In genomic region chr6:317452-318144, GRCh38 we compare ENCODE assay signal across 1 cellular context.
TF ChIP-seq lines count a peak whose summit lies in the region.

No MANE protein-coding gene starts in this region.

TF ChIP-seq in GM12878, 131 proteins besides CTCF, POLR2A, EP300 and RAD21 (continued from another document):
- TF ChIP-seq, protein P1, sequence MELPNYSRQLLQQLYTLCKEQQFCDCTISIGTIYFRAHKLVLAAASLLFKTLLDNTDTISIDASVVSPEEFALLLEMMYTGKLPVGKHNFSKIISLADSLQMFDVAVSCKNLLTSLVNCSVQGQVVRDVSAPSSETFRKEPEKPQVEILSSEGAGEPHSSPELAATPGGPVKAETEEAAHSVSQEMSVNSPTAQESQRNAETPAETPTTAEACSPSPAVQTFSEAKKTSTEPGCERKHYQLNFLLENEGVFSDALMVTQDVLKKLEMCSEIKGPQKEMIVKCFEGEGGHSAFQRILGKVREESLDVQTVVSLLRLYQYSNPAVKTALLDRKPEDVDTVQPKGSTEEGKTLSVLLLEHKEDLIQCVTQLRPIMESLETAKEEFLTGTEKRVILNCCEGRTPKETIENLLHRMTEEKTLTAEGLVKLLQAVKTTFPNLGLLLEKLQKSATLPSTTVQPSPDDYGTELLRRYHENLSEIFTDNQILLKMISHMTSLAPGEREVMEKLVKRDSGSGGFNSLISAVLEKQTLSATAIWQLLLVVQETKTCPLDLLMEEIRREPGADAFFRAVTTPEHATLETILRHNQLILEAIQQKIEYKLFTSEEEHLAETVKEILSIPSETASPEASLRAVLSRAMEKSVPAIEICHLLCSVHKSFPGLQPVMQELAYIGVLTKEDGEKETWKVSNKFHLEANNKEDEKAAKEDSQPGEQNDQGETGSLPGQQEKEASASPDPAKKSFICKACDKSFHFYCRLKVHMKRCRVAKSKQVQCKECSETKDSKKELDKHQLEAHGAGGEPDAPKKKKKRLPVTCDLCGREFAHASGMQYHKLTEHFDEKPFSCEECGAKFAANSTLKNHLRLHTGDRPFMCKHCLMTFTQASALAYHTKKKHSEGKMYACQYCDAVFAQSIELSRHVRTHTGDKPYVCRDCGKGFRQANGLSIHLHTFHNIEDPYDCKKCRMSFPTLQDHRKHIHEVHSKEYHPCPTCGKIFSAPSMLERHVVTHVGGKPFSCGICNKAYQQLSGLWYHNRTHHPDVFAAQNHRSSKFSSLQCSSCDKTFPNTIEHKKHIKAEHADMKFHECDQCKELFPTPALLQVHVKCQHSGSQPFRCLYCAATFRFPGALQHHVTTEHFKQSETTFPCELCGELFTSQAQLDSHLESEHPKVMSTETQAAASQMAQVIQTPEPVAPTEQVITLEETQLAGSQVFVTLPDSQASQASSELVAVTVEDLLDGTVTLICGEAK (IDR thresholded peaks at IDR 0.05; ENCODE audit: borderline replicate concordance): no peak
- TF ChIP-seq CEBPB (IDR thresholded peaks at IDR 0.05; ENCODE audit: borderline replicate concordance in 1 of 2, low read depth in 2 of 2, low read length in 2 of 2) (no peak), SUZ12 (IDR thresholded peaks at IDR 0.05; ENCODE audit: unreplicated experiment) (no peak), REST (IDR thresholded peaks at IDR 0.05; ENCODE audit: low read depth, low read length) (no peak), WRNIP1 (IDR thresholded peaks at IDR 0.05; ENCODE audit: borderline replicate concordance, low read depth, low read length) (no peak), RB1 (IDR thresholded peaks at IDR 0.05; ENCODE audit: borderline replicate concordance) (0 out of 2 replicates have a peak, but pooled peaks have one; percentile 30), POU2F2 (IDR thresholded peaks at IDR 0.05; ENCODE audit: borderline replicate concordance, low read depth, low read length) (peak; percentile 93), GABPA (IDR thresholded peaks at IDR 0.05; ENCODE audit: low read depth) (no peak), IRF4 (IDR thresholded peaks at IDR 0.05; ENCODE audit: low read depth, low read length) (peak; percentile 85), TCF3 (IDR thresholded peaks at IDR 0.05; ENCODE audit: borderline replicate concordance, insufficient read depth, low read depth, low read length) (peak; percentile 93), RCOR1 (conservative IDR thresholded peaks at IDR 0.05; ENCODE audit: low read depth, low read length) (peak; percentile 96), TCF12 (IDR thresholded peaks at IDR 0.05; ENCODE audit: low read depth, low read length) (peak; percentile 99), PAX5 (IDR thresholded peaks at IDR 0.05; ENCODE audit: borderline replicate concordance, low read depth, low read length) (peak; percentile 85), SUPT20H (IDR thresholded peaks at IDR 0.05; ENCODE audit: borderline replicate concordance, control insufficient read depth, low read depth, low read length) (no peak), NR2C1 (IDR thresholded peaks at IDR 0.05) (no peak; the same call in 1 of the 2 replicates), IRF3 (IDR thresholded peaks at IDR 0.05) (no peak)
